ENCODE assay signal across 30 cellular contexts in the genomic region with DNA sequence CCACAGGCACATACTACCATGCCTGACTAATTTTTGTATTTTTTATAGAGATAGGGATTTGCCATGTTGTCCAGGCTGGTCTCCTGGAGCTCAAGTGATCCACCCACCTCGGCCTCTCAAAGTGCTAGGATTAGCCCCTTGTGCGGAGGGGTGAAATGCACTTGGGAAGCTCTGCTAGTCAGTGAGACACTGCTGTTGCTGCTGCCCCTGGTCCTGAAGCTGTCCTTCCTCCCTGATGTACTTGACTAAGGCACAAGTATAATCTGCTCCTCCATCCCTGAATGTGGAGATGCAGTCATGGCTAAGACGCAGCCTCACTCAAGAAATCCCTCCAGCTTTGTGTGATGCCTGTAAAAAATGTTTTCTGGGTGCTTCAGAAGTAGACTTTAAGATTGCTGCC.
"Had no signal": no experiment of that assay in that cellular context is flagged by ENCODE, and none has a peak within 500 bp of the region (broad histone marks: within the 10 kb centered on the region; RNA-seq: fewer than 3 reads in every experiment).

No MANE protein-coding gene starts in this region.

- H3K79me2 ChIP-seq: hepatocyte had no signal

- H3K36me3 ChIP-seq: left lung, lower lobe of right lung, neural progenitor cell, neutrophil, ovary, right atrium auricular region, right lobe of liver, tibial nerve, uterus had no signal

- ATAC-seq: left cardiac atrium; left lung; lower lobe of right lung; natural killer cell; right lobe of liver; stimulated activated memory B cell treated with anti-CD40 and anti-IgM and Interleukin-4, amounts not matched to agents 10 μg/mL and 1 μg/mL and 100 μg/mL, for 72 hours; stimulated activated naive CD8-positive, alpha-beta T cell treated with anti-CD3 and anti-CD28 coated beads, Interleukin-15, amount 100 ng/mL, for 72 hours had no signal

- H3K4me2 ChIP-seq: hepatocyte, neural progenitor cell, smooth muscle cell had no signal

- DNase-seq: kidney glomerular epithelial cell; left cardiac atrium; left lung; lower lobe of right lung; mammary epithelial cell; mesenchymal stem cell; naive B cell; natural killer cell; nephron progenitor cell; occipital lobe; ovary; right lobe of liver; stimulated activated CD4-positive, alpha-beta T cell treated with anti-CD3 and anti-CD28 coated beads, Interleukin-1b, Interleukin-23, amount 100 ng/mL, for 48 hours; stimulated activated CD4-positive, alpha-beta T cell treated with anti-CD3 and anti-CD28 coated beads, Interleukin-2, amount 100 ng/mL, for 48 hours; stimulated activated CD4-positive, alpha-beta T cell treated with anti-CD3 and anti-CD28 coated beads, Interleukin-4, amount 100 ng/mL, for 4 hours; stimulated activated CD8-positive, alpha-beta memory T cell treated with anti-CD3 and anti-CD28 coated beads, Interleukin-4, amount 100 ng/mL, for 48 hours; stimulated activated naive CD4-positive, alpha-beta T cell treated with Interleukin-2 at 50 U/mL for 16 hours; stimulated activated naive CD8-positive, alpha-beta T cell treated with anti-CD3 and anti-CD28 coated beads, Interleukin-15, amount 100 ng/mL, for 72 hours; substantia nigra; uterus had no signal

- H3K27ac ChIP-seq: hepatocyte, left lung, lower lobe of right lung, neural progenitor cell, neutrophil, ovary, right atrium auricular region, right lobe of liver, tibial nerve, uterus had no signal

- H2AFZ ChIP-seq: hepatocyte, neural progenitor cell had no signal

- H3K27ac Mint-ChIP-seq: mesothelial cell of epicardium; natural killer cell; nephron progenitor cell; neural progenitor cell; progenitor cell of endocrine pancreas; stimulated activated memory B cell treated with anti-CD40 and anti-IgM and Interleukin-4, amounts not matched to agents 10 μg/mL and 1 μg/mL and 100 μg/mL, for 72 hours; stimulated activated naive CD8-positive, alpha-beta T cell treated with anti-CD3 and anti-CD28 coated beads, Interleukin-15, amount 100 ng/mL, for 72 hours; type B pancreatic cell had no signal

- H3K4me3 Mint-ChIP-seq: mesothelial cell of epicardium; naive B cell; natural killer cell; nephron progenitor cell; neural progenitor cell; stimulated activated memory B cell treated with anti-CD40 and anti-IgM and Interleukin-4, amounts not matched to agents 10 μg/mL and 1 μg/mL and 100 μg/mL, for 72 hours; stimulated activated naive CD8-positive, alpha-beta T cell treated with anti-CD3 and anti-CD28 coated beads, Interleukin-15, amount 100 ng/mL, for 72 hours; type B pancreatic cell had no signal

- H3K36me3 Mint-ChIP-seq: mesothelial cell of epicardium; natural killer cell; neural progenitor cell; stimulated activated memory B cell treated with anti-CD40 and anti-IgM and Interleukin-4, amounts not matched to agents 10 μg/mL and 1 μg/mL and 100 μg/mL, for 72 hours; type B pancreatic cell had no signal

- H3K4me3 ChIP-seq: hepatocyte, left lung, lower lobe of right lung, neural progenitor cell, ovary, right atrium auricular region, right lobe of liver, smooth muscle cell, tibial nerve, uterus had no signal

- H3K9me3 Mint-ChIP-seq: natural killer cell; neural progenitor cell; stimulated activated naive CD8-positive, alpha-beta T cell treated with anti-CD3 and anti-CD28 coated beads, Interleukin-15, amount 100 ng/mL, for 72 hours had no signal

- H3K4me1 ChIP-seq: left lung, lower lobe of right lung, neural progenitor cell, right atrium auricular region, right lobe of liver, tibial nerve, uterus had no signal

- H3K27me3 ChIP-seq: hepatocyte, left lung, neural progenitor cell, ovary, right atrium auricular region, right lobe of liver, tibial nerve, uterus had no signal

- H3K4me1 Mint-ChIP-seq: mesothelial cell of epicardium; naive B cell; natural killer cell; nephron progenitor cell; neural progenitor cell; stimulated activated memory B cell treated with anti-CD40 and anti-IgM and Interleukin-4, amounts not matched to agents 10 μg/mL and 1 μg/mL and 100 μg/mL, for 72 hours; stimulated activated naive CD8-positive, alpha-beta T cell treated with anti-CD3 and anti-CD28 coated beads, Interleukin-15, amount 100 ng/mL, for 72 hours had no signal
